In the genomic region with DNA sequence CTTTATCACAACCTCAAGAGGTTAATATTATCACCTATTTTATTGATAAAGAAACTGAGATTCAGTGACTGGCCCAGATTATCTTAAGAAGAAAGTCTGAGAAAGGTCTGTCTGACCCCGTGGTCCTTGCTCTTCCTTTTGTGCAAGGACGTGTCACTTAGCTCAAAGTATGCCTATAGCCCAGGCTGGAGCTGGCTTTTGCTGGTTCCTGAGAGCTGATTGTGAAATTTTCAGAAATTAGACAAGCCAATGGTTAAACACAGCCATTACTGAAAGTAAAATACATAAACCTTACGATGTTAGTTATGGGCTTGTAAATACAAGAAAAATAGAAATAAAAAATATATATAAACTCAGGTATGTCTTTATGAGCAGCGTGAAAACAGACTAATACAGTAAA, we compare ENCODE assay signal across 31 cellular contexts.
DNase-seq lines count a peak whose midpoint lies in the region; ATAC-seq and TF ChIP-seq lines count a peak whose summit lies in the region.
"Had no signal": no experiment of that assay in that cellular context is flagged by ENCODE, and none has a peak within 500 bp of the region (broad histone marks: within the 10 kb centered on the region; RNA-seq: fewer than 3 reads in every experiment).

No MANE protein-coding gene starts in this region.

- no peak for TF ChIP-seq POLR2A in esophagus squamous epithelium (IDR thresholded peaks at IDR 0.05)

- no peak overlapping the region for H3K9ac ChIP-seq in PC-3 (ENCODE audit: low read length)
- no peak overlapping the region for H3K9ac ChIP-seq in mucosa of rectum (ENCODE audit: low read depth in 1 of 2, low read length in 2 of 2)

- no TSS peak for BruUV-seq in PC-3 (replicated peaks; lab: Mats Ljungman, UMichigan)

- no peaks in the 10 kb centered on the region for H3K27me3 Mint-ChIP-seq in type B pancreatic cell
- H3K27me3 Mint-ChIP-seq: activated naive CD4-positive, alpha-beta T cell treated with anti-CD3 and anti-CD28 coated beads, Interleukin-2, amount 10 ng/mL, durations not matched to agents 7 days and 5 days had no signal

- H3K36me3 ChIP-seq in PC-3 (ENCODE audit: low read depth, low read length): no peaks in the 10 kb centered on the region
- H3K36me3 ChIP-seq in esophagus squamous epithelium: no peaks in the 10 kb centered on the region
- no peaks in the 10 kb centered on the region for H3K36me3 ChIP-seq in mucosa of rectum (ENCODE audit: control insufficient read depth in 2 of 2, insufficient read depth in 2 of 2, low read length in 2 of 2)
- H3K36me3 ChIP-seq: adrenal gland, BE2C, gastroesophageal sphincter, vagina had no signal

- no peaks in the 10 kb centered on the region for H3F3A ChIP-seq in PC-3 (ENCODE audit: low read length, unreplicated experiment)

- DNase-seq in PC-3: no peak
- DNase-seq in esophagus squamous epithelium (lab: John Stamatoyannopoulos, UW): no peak
- DNase-seq in type B pancreatic cell (ENCODE audit: extremely low spot score, unreplicated experiment): no peak
- no peak for DNase-seq in NCI-H1436 (lab: John Stamatoyannopoulos, UW)
- no peak for DNase-seq in COLO829 (ENCODE audit: low spot score)
- DNase-seq: activated CD4-positive, alpha-beta T cell treated with anti-CD3 and anti-CD28 coated beads, Interleukin-2, amount 50 U/mL, for 48 hours; activated naive CD4-positive, alpha-beta T cell treated with anti-CD3 and anti-CD28 coated beads, Interleukin-2, amount 10 ng/mL, durations not matched to agents 7 days and 5 days; BE2C; CD8-positive, alpha-beta memory T cell; cerebellar nuclear complex; DMS153; H7; hypothalamus; left cardiac atrium; natural killer cell; NCI-H1105 treated with DMSO at 0.1 percent for 48 hours; NCI-H1930; NCI-H524 treated with DMSO at 0.1 percent for 48 hours; nucleus accumbens; Right ventricle myocardium superior; stimulated activated CD4-positive, alpha-beta T cell treated with anti-CD3 and anti-CD28 coated beads, Interleukin-15, amount 100 ng/mL, for 24 hours; stimulated activated naive B cell treated with anti-CD40 and anti-IgM and Interleukin-4, amounts not matched to agents 10 μg/mL and 1 μg/mL and 100 μg/mL, for 72 hours had no signal

- H3K9me3 ChIP-seq in PC-3 (ENCODE audit: low read length): no peaks in the 10 kb centered on the region
- no peaks in the 10 kb centered on the region for H3K9me3 ChIP-seq in esophagus squamous epithelium
- H3K9me3 ChIP-seq in mucosa of rectum (ENCODE audit: control insufficient read depth in 2 of 2, low read length in 2 of 2): no peaks in the 10 kb centered on the region
- H3K9me3 ChIP-seq: adrenal gland, BE2C, vagina had no signal

- peaks cover 24% of the 10 kb centered on the region for H3K4me1 Mint-ChIP-seq in type B pancreatic cell (ENCODE audit: unreplicated experiment)
- H3K4me1 Mint-ChIP-seq: activated naive CD4-positive, alpha-beta T cell treated with anti-CD3 and anti-CD28 coated beads, Interleukin-2, amount 10 ng/mL, durations not matched to agents 7 days and 5 days; CD8-positive, alpha-beta memory T cell; natural killer cell; stimulated activated naive B cell treated with anti-CD40 and anti-IgM and Interleukin-4, amounts not matched to agents 10 μg/mL and 1 μg/mL and 100 μg/mL, for 72 hours had no signal

- H3K4me3 ChIP-seq in PC-3 (ENCODE audit: low read length) (no peak overlapping the region), esophagus squamous epithelium (no peak overlapping the region), mucosa of rectum (ENCODE audit: low read length in 2 of 2) (no peak overlapping the region)
- H3K4me3 ChIP-seq: adrenal gland, gastroesophageal sphincter, K562, vagina had no signal

- no peak overlapping the region for H3K4me3 Mint-ChIP-seq in type B pancreatic cell
- H3K4me3 Mint-ChIP-seq: activated naive CD4-positive, alpha-beta T cell treated with anti-CD3 and anti-CD28 coated beads, Interleukin-2, amount 10 ng/mL, durations not matched to agents 7 days and 5 days; CD8-positive, alpha-beta memory T cell; natural killer cell; stimulated activated naive B cell treated with anti-CD40 and anti-IgM and Interleukin-4, amounts not matched to agents 10 μg/mL and 1 μg/mL and 100 μg/mL, for 72 hours; T-helper 1 cell treated with Interleukin-12 subunit alpha and Interleukin-12 subunit beta and Interleukin-4 antibody, amounts not matched to agents 30 μg/mL and 1 μg/mL, for 36 hours had no signal

- POLR2A ChIA-PET in PC-3 (lab: Charles Lee; ENCODE audit: unreplicated experiment): no interaction called here

- CTCF ChIA-PET in PC-3 (lab: Charles Lee): no interaction called here

- H4K20me1 ChIP-seq in PC-3 (ENCODE audit: low read length): no peaks in the 10 kb centered on the region

- H3K27ac Mint-ChIP-seq in type B pancreatic cell: peak overlapping the region; percentile 95
- H3K27ac Mint-ChIP-seq: activated naive CD4-positive, alpha-beta T cell treated with anti-CD3 and anti-CD28 coated beads, Interleukin-2, amount 10 ng/mL, durations not matched to agents 7 days and 5 days; CD8-positive, alpha-beta memory T cell; natural killer cell; stimulated activated naive B cell treated with anti-CD40 and anti-IgM and Interleukin-4, amounts not matched to agents 10 μg/mL and 1 μg/mL and 100 μg/mL, for 72 hours; T-helper 1 cell treated with Interleukin-12 subunit alpha and Interleukin-12 subunit beta and Interleukin-4 antibody, amounts not matched to agents 30 μg/mL and 1 μg/mL, for 36 hours had no signal

- H3K27ac ChIP-seq in PC-3 (ENCODE audit: low read length) (peak overlapping the region; percentile 43), esophagus squamous epithelium (peak overlapping the region; percentile 84 to 93 (median 86)), mucosa of rectum (ENCODE audit: low read depth in 2 of 2, low read length in 2 of 2) (peak overlapping the region; percentile 77 to 84)
- H3K27ac ChIP-seq: gastroesophageal sphincter had no signal

- ATAC-seq in PC-3: no peak
- no peak for ATAC-seq in GM19463 (IDR thresholded peaks at IDR 0.05; ENCODE audit: unreplicated experiment)
- ATAC-seq: activated CD4-positive, CD25-positive, alpha-beta regulatory T cell treated with anti-CD3 and anti-CD28 coated beads, Interleukin-2, amount 50 U/mL, for 24 hours; gastroesophageal sphincter; left cardiac atrium; natural killer cell; Panc1; stimulated activated naive B cell treated with anti-CD40 and anti-IgM and Interleukin-4, amounts not matched to agents 10 μg/mL and 1 μg/mL and 100 μg/mL, for 72 hours had no signal

- peaks cover 4% of the 10 kb centered on the region for H3K9me3 Mint-ChIP-seq in type B pancreatic cell

- no peaks in the 10 kb centered on the region for H3K79me2 ChIP-seq in PC-3 (ENCODE audit: low read length)

- peak overlapping the region; percentile 23; the same call in 1 of the 2 replicates for H3K4me2 ChIP-seq in PC-3 (ENCODE audit: low read length)

- H2AFZ ChIP-seq in PC-3 (ENCODE audit: low read length): 0 out of 2 replicates have a peak overlapping the region, but pooled peaks have one; percentile 16

- WGBS in esophagus squamous epithelium, 2 donors: 66 to 79% methylated on average over 4 of the region's 4 CpGs

- H3K27me3 ChIP-seq in PC-3 (ENCODE audit: low read length) (no peaks in the 10 kb centered on the region), esophagus squamous epithelium (no peaks in the 10 kb centered on the region), mucosa of rectum (ENCODE audit: control insufficient read depth in 2 of 2, insufficient read depth in 2 of 2, low read length in 2 of 2) (no peaks in the 10 kb centered on the region)
- H3K27me3 ChIP-seq: adrenal gland, BE2C, vagina had no signal

- no peaks in the 10 kb centered on the region for H3K9me2 ChIP-seq in PC-3 (replicated peaks; ENCODE audit: low read length)

- H3K36me3 Mint-ChIP-seq in type B pancreatic cell: peaks cover 4% of the 10 kb centered on the region
- H3K36me3 Mint-ChIP-seq: natural killer cell had no signal

- H3K4me1 ChIP-seq in PC-3 (ENCODE audit: insufficient read depth, low read length): peaks cover 14% of the 10 kb centered on the region
- H3K4me1 ChIP-seq in esophagus squamous epithelium: peaks cover 0 to 47% (median 20%) of the 10 kb centered on the region in 3 donors
- H3K4me1 ChIP-seq in mucosa of rectum (ENCODE audit: control insufficient read depth in 2 of 2, insufficient read depth in 2 of 2, low read length in 2 of 2): peaks cover 11 to 16% of the 10 kb centered on the region in 2 donors
- H3K4me1 ChIP-seq: BE2C, gastroesophageal sphincter, vagina had no signal

- intact Hi-C loops in PC-3 (cut with micrococcal nuclease) (no loop called here), esophagus squamous epithelium (cut with DNase I) (no loop called here)

- TF ChIP-seq CTCF in PC-3 (conservative IDR thresholded peaks at IDR 0.05; ENCODE audit: low read depth, low read length) (no peak), esophagus squamous epithelium (IDR thresholded peaks at IDR 0.05) (no peak), type B pancreatic cell (conservative IDR thresholded peaks at IDR 0.05) (no peak)
